In genomic region chr5:39476466-39477215, GRCh38 we compare ENCODE assay signal across 1 cellular context.
TF ChIP-seq lines count a peak whose summit lies in the region.

No MANE protein-coding gene starts in this region.

TF ChIP-seq in GM23338, 12 proteins besides CTCF, POLR2A, EP300 and RAD21 (continued from another document):
- TF ChIP-seq ZNF462 (CRISPR knock-in tag; IDR thresholded peaks at IDR 0.05): no peak
- TF ChIP-seq ETS1 (IDR thresholded peaks at IDR 0.05): no peak
